In the genomic region with DNA sequence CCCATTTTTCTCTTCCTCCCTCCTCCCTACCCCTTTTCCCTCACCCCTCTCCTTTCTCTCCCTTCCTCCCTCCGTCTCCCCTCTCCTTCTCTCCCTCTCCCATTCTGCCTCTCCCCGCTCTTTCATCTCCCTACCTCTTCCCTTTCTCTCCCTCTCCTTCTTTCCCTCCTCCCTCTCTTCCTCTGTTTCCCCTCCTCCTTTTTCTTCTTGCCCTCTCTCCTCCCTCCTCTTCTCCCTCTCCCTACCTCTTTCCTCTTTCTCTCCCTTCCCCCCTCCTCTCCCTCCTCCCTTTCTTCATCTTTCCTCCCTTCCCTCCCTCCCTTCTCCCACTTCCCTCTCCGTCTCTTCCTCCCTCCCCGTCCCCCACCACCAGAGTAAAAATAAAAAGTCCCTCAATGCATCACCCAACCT, we compare ENCODE assay signal across 16 cellular contexts. TPM values are rescaled to one million over a fixed set of nuclear protein-coding genes. Genes with fewer than 3 reads are reported as not detected.
DNase-seq lines count a peak whose midpoint lies in the region; ATAC-seq and TF ChIP-seq lines count a peak whose summit lies in the region.
"Had no signal": no experiment of that assay in that cellular context is flagged by ENCODE, and none has a peak within 500 bp of the region (broad histone marks: within the 10 kb centered on the region; RNA-seq: fewer than 3 reads in every experiment).

No MANE protein-coding gene starts in this region.

- intact Hi-C loops in esophagus squamous epithelium (cut with DNase I) (no loop called here), transverse colon (cut with DNase I; ENCODE audit: low total_unique reads) (no loop called here)

- H3K27ac Mint-ChIP-seq in mesothelial cell of epicardium (peak overlapping the region; percentile 85), T-helper 17 cell (no peak overlapping the region)
- H3K27ac Mint-ChIP-seq: activated CD8-positive, alpha-beta memory T cell treated with anti-CD3 and anti-CD28 coated beads, Interleukin-2, amount 10 ng/mL, durations not matched to agents 7 days and 5 days; activated naive CD4-positive, alpha-beta T cell treated with anti-CD3 and anti-CD28 coated beads, Interleukin-2, amount 50 U/mL, for 72 hours; CD4-positive, CD25-positive, alpha-beta regulatory T cell; stimulated activated naive CD8-positive, alpha-beta T cell treated with anti-CD3 and anti-CD28 coated beads, Interleukin-15, Interleukin-2, amounts not matched to agents 100 ng/mL and 50 ng/mL, for 24 hours had no signal

- no peak overlapping the region for H3K9ac ChIP-seq in SK-N-MC (ENCODE audit: insufficient read length)

- 15 to 33% methylated on average over 4 of the region's 4 CpGs for WGBS in esophagus squamous epithelium, 2 donors
- WGBS in transverse colon (ENCODE audit: low coverage in 1 of 2), 2 donors: 60 to 76% methylated on average over 1 to 4 of the region's 4 CpGs

- TF ChIP-seq POLR2A in esophagus squamous epithelium (IDR thresholded peaks at IDR 0.05) (no peak), transverse colon (IDR thresholded peaks at IDR 0.05) (no peak)

- H3K9me3 ChIP-seq in SK-N-MC (ENCODE audit: low read depth, low read length): no peaks in the 10 kb centered on the region
- no peaks in the 10 kb centered on the region for H3K9me3 ChIP-seq in esophagus squamous epithelium
- no peaks in the 10 kb centered on the region for H3K9me3 ChIP-seq in transverse colon
- H3K9me3 ChIP-seq in T-helper 17 cell (ENCODE audit: control insufficient read depth, low read length, poor library complexity, severe bottlenecking): no peaks in the 10 kb centered on the region
- H3K9me3 ChIP-seq: lower lobe of right lung had no signal

- no peak for TF ChIP-seq CTCF in esophagus squamous epithelium (IDR thresholded peaks at IDR 0.05)
- no peak for TF ChIP-seq CTCF in mesothelial cell of epicardium (IDR thresholded peaks at IDR 0.05; ENCODE audit: unreplicated experiment)
- TF ChIP-seq CTCF in transverse colon (IDR thresholded peaks at IDR 0.05): no peak

- H3K4me1 Mint-ChIP-seq in mesothelial cell of epicardium: peaks cover 66% of the 10 kb centered on the region
- peaks cover 2% of the 10 kb centered on the region for H3K4me1 Mint-ChIP-seq in T-helper 17 cell
- H3K4me1 Mint-ChIP-seq: activated CD8-positive, alpha-beta memory T cell treated with anti-CD3 and anti-CD28 coated beads, Interleukin-2, amount 10 ng/mL, durations not matched to agents 7 days and 5 days; CD4-positive, CD25-positive, alpha-beta regulatory T cell had no signal

- DNase-seq in SK-N-MC (ENCODE audit: low read depth, low spot score): no peak
- DNase-seq in esophagus squamous epithelium (lab: John Stamatoyannopoulos, UW): no peak
- no peak for DNase-seq in mesothelial cell of epicardium (ENCODE audit: low spot score in 2 of 2, unreplicated experiment in 2 of 2)
- DNase-seq in transverse colon: no peak
- no peak for DNase-seq in activated CD8-positive, alpha-beta memory T cell treated with anti-CD3 and anti-CD28 coated beads, Interleukin-2, amount 50 U/mL, for 4 hours
- no peak for DNase-seq in NCI-H510A treated with DMSO at 0.1 percent for 48 hours (lab: John Stamatoyannopoulos, UW)
- DNase-seq in T-helper 17 cell: no peak
- DNase-seq: activated CD8-positive, alpha-beta memory T cell treated with anti-CD3 and anti-CD28 coated beads, Interleukin-2, amount 10 ng/mL, durations not matched to agents 7 days and 5 days; CD4-positive, CD25-positive, alpha-beta regulatory T cell; lower lobe of right lung; NCI-H2029; NCI-H748 treated with DMSO at 0.1 percent for 48 hours; posterior cingulate gyrus had no signal

- no peak for TF ChIP-seq EP300 in transverse colon (IDR thresholded peaks at IDR 0.05; ENCODE audit: low read depth)

- no peaks in the 10 kb centered on the region for H3K36me3 Mint-ChIP-seq in mesothelial cell of epicardium
- H3K36me3 Mint-ChIP-seq in T-helper 17 cell (ENCODE audit: low read depth): no peaks in the 10 kb centered on the region
- H3K36me3 Mint-ChIP-seq: activated CD8-positive, alpha-beta memory T cell treated with anti-CD3 and anti-CD28 coated beads, Interleukin-2, amount 10 ng/mL, durations not matched to agents 7 days and 5 days; activated naive CD4-positive, alpha-beta T cell treated with anti-CD3 and anti-CD28 coated beads, Interleukin-2, amount 50 U/mL, for 72 hours; CD4-positive, CD25-positive, alpha-beta regulatory T cell had no signal

- in situ Hi-C loops in transverse colon (cut with MboI; ENCODE audit: low pct_ligation_motif_present in 1 of 4, low pct_unique_long_range_greater_than_20kb in 1 of 4, low sequenced_read_pairs in 3 of 4): no loop called here

- ATAC-seq in T-helper 17 cell (no peak), HG03139 (IDR thresholded peaks at IDR 0.05; ENCODE audit: unreplicated experiment) (no peak)
- ATAC-seq: activated CD8-positive, alpha-beta memory T cell treated with anti-CD3 and anti-CD28 coated beads, Interleukin-2, amount 10 ng/mL, durations not matched to agents 7 days and 5 days; activated naive CD4-positive, alpha-beta T cell treated with anti-CD3 and anti-CD28 coated beads, Interleukin-2, amount 50 U/mL, for 72 hours had no signal

- peaks cover 9% of the 10 kb centered on the region for H3K9me3 Mint-ChIP-seq in mesothelial cell of epicardium
- H3K9me3 Mint-ChIP-seq: stimulated activated naive CD8-positive, alpha-beta T cell treated with anti-CD3 and anti-CD28 coated beads, Interleukin-15, Interleukin-2, amounts not matched to agents 100 ng/mL and 50 ng/mL, for 24 hours had no signal

- H3K4me1 ChIP-seq in esophagus squamous epithelium (peaks cover 33 to 89% (median 43%) of the 10 kb centered on the region in 3 donors), transverse colon (peaks cover 9 to 58% (median 42%) of the 10 kb centered on the region in 4 donors)

- H3K27me3 ChIP-seq in esophagus squamous epithelium (no peaks in the 10 kb centered on the region), transverse colon (no peaks in the 10 kb centered on the region)

- peak overlapping the region; percentile 78; the same call in 1 of the 2 replicates for H3K27ac ChIP-seq in SK-N-MC
- H3K27ac ChIP-seq in esophagus squamous epithelium: peak overlapping the region; percentile 84 to 94 (median 90)
- H3K27ac ChIP-seq in transverse colon: peak overlapping the region; percentile 60 to 65 (median 62)
- H3K27ac ChIP-seq: lower lobe of right lung had no signal

- peaks cover 7% of the 10 kb centered on the region for H3K27me3 Mint-ChIP-seq in mesothelial cell of epicardium (ENCODE audit: low read depth)
- H3K27me3 Mint-ChIP-seq in T-helper 17 cell: peaks cover 29% of the 10 kb centered on the region

- peak overlapping the region; percentile 59; the same call in 1 of the 2 replicates for H3K4me3 ChIP-seq in SK-N-MC
- peak overlapping the region in 3 of 4 donors; percentile 38 to 52 (median 39) for H3K4me3 ChIP-seq in esophagus squamous epithelium
- no peak overlapping the region for H3K4me3 ChIP-seq in transverse colon
- H3K4me3 ChIP-seq: lower lobe of right lung had no signal

- H3K36me3 ChIP-seq in SK-N-MC (ENCODE audit: insufficient read depth, low read length) (no peaks in the 10 kb centered on the region), esophagus squamous epithelium (no peaks in the 10 kb centered on the region), transverse colon (no peaks in the 10 kb centered on the region)
- H3K36me3 ChIP-seq: lower lobe of right lung had no signal

- H3K4me3 Mint-ChIP-seq in mesothelial cell of epicardium: peak overlapping the region; percentile 30
- H3K4me3 Mint-ChIP-seq in T-helper 17 cell: no peak overlapping the region
- H3K4me3 Mint-ChIP-seq: activated CD8-positive, alpha-beta memory T cell treated with anti-CD3 and anti-CD28 coated beads, Interleukin-2, amount 10 ng/mL, durations not matched to agents 7 days and 5 days; CD4-positive, CD25-positive, alpha-beta regulatory T cell; stimulated activated naive CD8-positive, alpha-beta T cell treated with anti-CD3 and anti-CD28 coated beads, Interleukin-15, Interleukin-2, amounts not matched to agents 100 ng/mL and 50 ng/mL, for 24 hours had no signal

RNA-seq across cellular contexts. Expression of gene CHD9NB, which starts 10.5 kb away (rescaled TPM):
- total RNA-seq in esophagus squamous epithelium (1 to 10 TPM; 1.9 to 3.0 (median 2.1) TPM), mesothelial cell of epicardium (0.29 to 0.44 TPM (median 0.43 TPM) in 3 replicates), transverse colon (1 to 10 TPM in 2 of 4 donors, not detected in 2; 3.0 to 3.1 TPM), T-helper 17 cell (under 1 TPM in 1 of 2 donors, not detected in 1; 0.31 TPM)
- total RNA-seq: CD4-positive, CD25-positive, alpha-beta regulatory T cell had no signal

RNA-seq across cellular contexts. Expression of gene CHD9, which starts 12.6 kb away (rescaled TPM):
- total RNA-seq in esophagus squamous epithelium (10 to 100 TPM; 29.0 to 68.5 (median 37.3) TPM), mesothelial cell of epicardium (108 to 119 TPM (median 110 TPM) in 3 replicates), transverse colon (100 to 1,000 TPM in 1 of 4 donors, 10 to 100 TPM in 3; 37.4 to 112 (median 64.4) TPM), T-helper 17 cell (10 to 100 TPM; 32.4 to 33.3 TPM)

Comparison
In these comparisons a context has a peak if more than half of its experiments do, and no peak if none do; other contexts are left out.
1. H3K4me3 ChIP-seq: peak in SK-N-MC (single experiment) and esophagus squamous epithelium (3 of 4); none in transverse colon (0 of 4).
2. Peak in every context shown above with its lines, with median percentiles within 50 percentile points of each other: H3K27ac ChIP-seq.